Comparison of ENCODE assay signal across 2 cellular contexts in genomic region chr14:94077111-94077821, GRCh38.
TF ChIP-seq lines count a peak whose summit lies in the region.

No MANE protein-coding gene starts in this region.

TF ChIP-seq in IMR-90, 13 proteins besides CTCF, POLR2A, EP300 and RAD21:
- TF ChIP-seq BHLHE40 (IDR thresholded peaks at IDR 0.05; ENCODE audit: low read depth, low read length) (no peak), MAFK (IDR thresholded peaks at IDR 0.05; ENCODE audit: low read depth, low read length) (no peak), USF2 (IDR thresholded peaks at IDR 0.05; ENCODE audit: low read depth, low read length) (no peak), RCOR1 (IDR thresholded peaks at IDR 0.05; ENCODE audit: insufficient replicate concordance, low read length) (no peak), FOS (IDR thresholded peaks at IDR 0.05; ENCODE audit: low read depth, low read length) (no peak), MXI1 (IDR thresholded peaks at IDR 0.05; ENCODE audit: borderline replicate concordance, low read depth, low read length) (no peak), ELK1 (IDR thresholded peaks at IDR 0.05; ENCODE audit: borderline replicate concordance, low read depth, low read length) (no peak), MAZ (IDR thresholded peaks at IDR 0.05; ENCODE audit: borderline replicate concordance, low read depth, low read length) (no peak), CEBPB (IDR thresholded peaks at IDR 0.05; ENCODE audit: low read depth, low read length) (no peak), CHD1 (IDR thresholded peaks at IDR 0.05; ENCODE audit: low read depth, low read length) (no peak), SMC3 (IDR thresholded peaks at IDR 0.05; ENCODE audit: low read depth, low read length) (no peak), NFE2L2 (IDR thresholded peaks at IDR 0.05; ENCODE audit: low read depth, low read length) (no peak), RFX5 (IDR thresholded peaks at IDR 0.05; ENCODE audit: low read depth, low read length) (no peak)
TF ChIP-seq in IMR-90: peak in this region for 0.

TF ChIP-seq in GM23338, 12 proteins besides CTCF, POLR2A, EP300 and RAD21:
- TF ChIP-seq ZNF462 (CRISPR knock-in tag; IDR thresholded peaks at IDR 0.05) (no peak), POLR2AphosphoS5 (IDR thresholded peaks at IDR 0.05; ENCODE audit: low read depth) (no peak), ETS1 (IDR thresholded peaks at IDR 0.05) (no peak), ZNF114 (CRISPR knock-in tag; IDR thresholded peaks at IDR 0.05) (no peak), STAT1 (IDR thresholded peaks at IDR 0.05; ENCODE audit: unreplicated experiment) (no peak), JUNB (IDR thresholded peaks at IDR 0.05; ENCODE audit: unreplicated experiment) (no peak), EZH2 (IDR thresholded peaks at IDR 0.05; ENCODE audit: low read depth, unreplicated experiment) (no peak), ZNF331 (CRISPR knock-in tag; IDR thresholded peaks at IDR 0.05; ENCODE audit: low read depth) (no peak), REST (IDR thresholded peaks at IDR 0.05; ENCODE audit: unreplicated experiment) (no peak), NANOG (IDR thresholded peaks at IDR 0.05; ENCODE audit: borderline replicate concordance) (no peak)
TF ChIP-seq in GM23338: peak in this region for 0.
